In genomic region chr20:36384022-36384619, GRCh38 we compare ENCODE assay signal across 1 cellular context.
TF ChIP-seq lines count a peak whose summit lies in the region.

No MANE protein-coding gene starts in this region.

TF ChIP-seq in HepG2, 621 proteins besides CTCF, POLR2A, EP300 and RAD21 (continued from another document and continues in another):
- TF ChIP-seq UBTF (CRISPR knock-in tag; IDR thresholded peaks at IDR 0.05) (0 out of 2 replicates have a peak, but pooled peaks have one; percentile 39), ARNTL (CRISPR knock-in tag; IDR thresholded peaks at IDR 0.05) (peak; percentile 99), BRCA1 (CRISPR knock-in tag; IDR thresholded peaks at IDR 0.05) (peak; percentile 100), HOXA7 (CRISPR knock-in tag; IDR thresholded peaks at IDR 0.05) (peak; percentile 99), BHLHE40 (IDR thresholded peaks at IDR 0.05; ENCODE audit: low read length) (no peak), ZKSCAN5 (CRISPR knock-in tag; IDR thresholded peaks at IDR 0.05) (peak; percentile 96), ZNF333 (CRISPR knock-in tag; IDR thresholded peaks at IDR 0.05; ENCODE audit: borderline replicate concordance) (peak; percentile 100), RELA (CRISPR knock-in tag; IDR thresholded peaks at IDR 0.05) (peak; percentile 100), ZNF619 (CRISPR knock-in tag; IDR thresholded peaks at IDR 0.05) (peak; percentile 98), TEAD2 (CRISPR knock-in tag; IDR thresholded peaks at IDR 0.05) (peak; percentile 100), STAG1 (CRISPR knock-in tag; IDR thresholded peaks at IDR 0.05) (peak; percentile 64), GTF3A (CRISPR knock-in tag; conservative IDR thresholded peaks at IDR 0.05) (peak; percentile 69; the same call in 1 of the 2 replicates), WIZ (CRISPR knock-in tag; IDR thresholded peaks at IDR 0.05) (peak; percentile 100), PBX2 (CRISPR knock-in tag; IDR thresholded peaks at IDR 0.05) (peak; percentile 69; the same call in 1 of the 2 replicates), PREB (CRISPR knock-in tag; IDR thresholded peaks at IDR 0.05) (peak; percentile 100), ZNF879 (CRISPR knock-in tag; IDR thresholded peaks at IDR 0.05) (peak; percentile 100), CBX2 (IDR thresholded peaks at IDR 0.05; ENCODE audit: low read depth, low read length) (no peak), CBX2 (CRISPR knock-in tag; IDR thresholded peaks at IDR 0.05; ENCODE audit: low read depth) (peak; percentile 99), GLI4 (CRISPR knock-in tag; IDR thresholded peaks at IDR 0.05; ENCODE audit: borderline replicate concordance) (peak; percentile 100), ETV5 (CRISPR knock-in tag; IDR thresholded peaks at IDR 0.05; ENCODE audit: borderline replicate concordance) (peak; percentile 96), NCOA1 (CRISPR knock-in tag; IDR thresholded peaks at IDR 0.05) (peak; percentile 100), FOXP4 (CRISPR knock-in tag; IDR thresholded peaks at IDR 0.05) (peak; percentile 97), TCF7 (IDR thresholded peaks at IDR 0.05; ENCODE audit: low read depth) (no peak), ZNF317 (CRISPR knock-in tag; IDR thresholded peaks at IDR 0.05) (peak; percentile 97), ZNF557 (CRISPR knock-in tag; IDR thresholded peaks at IDR 0.05) (peak; percentile 100), KDM4B (CRISPR knock-in tag; IDR thresholded peaks at IDR 0.05) (peak; percentile 100), ZNF225 (CRISPR knock-in tag; IDR thresholded peaks at IDR 0.05) (peak; percentile 100; the same call in 1 of the 2 replicates), LCORL (IDR thresholded peaks at IDR 0.05) (peak; percentile 91), LCORL (CRISPR knock-in tag; IDR thresholded peaks at IDR 0.05) (peak; percentile 99), FOSL1 (CRISPR knock-in tag; IDR thresholded peaks at IDR 0.05; ENCODE audit: borderline replicate concordance) (peak; percentile 95), ZSCAN21 (CRISPR knock-in tag; IDR thresholded peaks at IDR 0.05; ENCODE audit: borderline replicate concordance) (peak; percentile 100), ZBTB43 (CRISPR knock-in tag; conservative IDR thresholded peaks at IDR 0.05) (peak; percentile 100), ZBTB39 (CRISPR knock-in tag; IDR thresholded peaks at IDR 0.05) (peak; percentile 98), ZNF629 (CRISPR knock-in tag; conservative IDR thresholded peaks at IDR 0.05) (peak; percentile 91), ASH2L (IDR thresholded peaks at IDR 0.05; ENCODE audit: insufficient read length, low read depth, low read length) (no peak)
- TF ChIP-seq, protein P1, sequence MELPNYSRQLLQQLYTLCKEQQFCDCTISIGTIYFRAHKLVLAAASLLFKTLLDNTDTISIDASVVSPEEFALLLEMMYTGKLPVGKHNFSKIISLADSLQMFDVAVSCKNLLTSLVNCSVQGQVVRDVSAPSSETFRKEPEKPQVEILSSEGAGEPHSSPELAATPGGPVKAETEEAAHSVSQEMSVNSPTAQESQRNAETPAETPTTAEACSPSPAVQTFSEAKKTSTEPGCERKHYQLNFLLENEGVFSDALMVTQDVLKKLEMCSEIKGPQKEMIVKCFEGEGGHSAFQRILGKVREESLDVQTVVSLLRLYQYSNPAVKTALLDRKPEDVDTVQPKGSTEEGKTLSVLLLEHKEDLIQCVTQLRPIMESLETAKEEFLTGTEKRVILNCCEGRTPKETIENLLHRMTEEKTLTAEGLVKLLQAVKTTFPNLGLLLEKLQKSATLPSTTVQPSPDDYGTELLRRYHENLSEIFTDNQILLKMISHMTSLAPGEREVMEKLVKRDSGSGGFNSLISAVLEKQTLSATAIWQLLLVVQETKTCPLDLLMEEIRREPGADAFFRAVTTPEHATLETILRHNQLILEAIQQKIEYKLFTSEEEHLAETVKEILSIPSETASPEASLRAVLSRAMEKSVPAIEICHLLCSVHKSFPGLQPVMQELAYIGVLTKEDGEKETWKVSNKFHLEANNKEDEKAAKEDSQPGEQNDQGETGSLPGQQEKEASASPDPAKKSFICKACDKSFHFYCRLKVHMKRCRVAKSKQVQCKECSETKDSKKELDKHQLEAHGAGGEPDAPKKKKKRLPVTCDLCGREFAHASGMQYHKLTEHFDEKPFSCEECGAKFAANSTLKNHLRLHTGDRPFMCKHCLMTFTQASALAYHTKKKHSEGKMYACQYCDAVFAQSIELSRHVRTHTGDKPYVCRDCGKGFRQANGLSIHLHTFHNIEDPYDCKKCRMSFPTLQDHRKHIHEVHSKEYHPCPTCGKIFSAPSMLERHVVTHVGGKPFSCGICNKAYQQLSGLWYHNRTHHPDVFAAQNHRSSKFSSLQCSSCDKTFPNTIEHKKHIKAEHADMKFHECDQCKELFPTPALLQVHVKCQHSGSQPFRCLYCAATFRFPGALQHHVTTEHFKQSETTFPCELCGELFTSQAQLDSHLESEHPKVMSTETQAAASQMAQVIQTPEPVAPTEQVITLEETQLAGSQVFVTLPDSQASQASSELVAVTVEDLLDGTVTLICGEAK (IDR thresholded peaks at IDR 0.05) = no peak
- TF ChIP-seq, protein P1 (CRISPR knock-in tag; IDR thresholded peaks at IDR 0.05) = peak; percentile 98
- TF ChIP-seq, protein P2, sequence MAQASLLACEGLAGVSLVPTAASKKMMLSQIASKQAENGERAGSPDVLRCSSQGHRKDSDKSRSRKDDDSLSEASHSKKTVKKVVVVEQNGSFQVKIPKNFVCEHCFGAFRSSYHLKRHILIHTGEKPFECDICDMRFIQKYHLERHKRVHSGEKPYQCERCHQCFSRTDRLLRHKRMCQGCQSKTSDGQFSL (CRISPR knock-in tag; IDR thresholded peaks at IDR 0.05) = peak; percentile 97
- TF ChIP-seq, protein P3, sequence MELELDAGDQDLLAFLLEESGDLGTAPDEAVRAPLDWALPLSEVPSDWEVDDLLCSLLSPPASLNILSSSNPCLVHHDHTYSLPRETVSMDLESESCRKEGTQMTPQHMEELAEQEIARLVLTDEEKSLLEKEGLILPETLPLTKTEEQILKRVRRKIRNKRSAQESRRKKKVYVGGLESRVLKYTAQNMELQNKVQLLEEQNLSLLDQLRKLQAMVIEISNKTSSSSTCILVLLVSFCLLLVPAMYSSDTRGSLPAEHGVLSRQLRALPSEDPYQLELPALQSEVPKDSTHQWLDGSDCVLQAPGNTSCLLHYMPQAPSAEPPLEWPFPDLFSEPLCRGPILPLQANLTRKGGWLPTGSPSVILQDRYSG (CRISPR knock-in tag; IDR thresholded peaks at IDR 0.05) = peak; percentile 100
- TF ChIP-seq, protein P4, sequence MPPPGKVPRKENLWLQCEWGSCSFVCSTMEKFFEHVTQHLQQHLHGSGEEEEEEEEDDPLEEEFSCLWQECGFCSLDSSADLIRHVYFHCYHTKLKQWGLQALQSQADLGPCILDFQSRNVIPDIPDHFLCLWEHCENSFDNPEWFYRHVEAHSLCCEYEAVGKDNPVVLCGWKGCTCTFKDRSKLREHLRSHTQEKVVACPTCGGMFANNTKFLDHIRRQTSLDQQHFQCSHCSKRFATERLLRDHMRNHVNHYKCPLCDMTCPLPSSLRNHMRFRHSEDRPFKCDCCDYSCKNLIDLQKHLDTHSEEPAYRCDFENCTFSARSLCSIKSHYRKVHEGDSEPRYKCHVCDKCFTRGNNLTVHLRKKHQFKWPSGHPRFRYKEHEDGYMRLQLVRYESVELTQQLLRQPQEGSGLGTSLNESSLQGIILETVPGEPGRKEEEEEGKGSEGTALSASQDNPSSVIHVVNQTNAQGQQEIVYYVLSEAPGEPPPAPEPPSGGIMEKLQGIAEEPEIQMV (CRISPR knock-in tag; IDR thresholded peaks at IDR 0.05; ENCODE audit: low read depth) = peak; percentile 98
